9 cellular contexts compared by ENCODE assay signal in genomic region chr14:54435500-54435981, GRCh38. TPM values are rescaled to one million over a fixed set of nuclear protein-coding genes. Genes with fewer than 3 reads are reported as not detected.
DNase-seq lines count a peak whose midpoint lies in the region; ATAC-seq, FAIRE-seq and TF ChIP-seq lines count a peak whose summit lies in the region.
"Had no signal": no experiment of that assay in that cellular context is flagged by ENCODE, and none has a peak within 500 bp of the region (broad histone marks: within the 10 kb centered on the region; RNA-seq: fewer than 3 reads in every experiment).

No MANE protein-coding gene starts in this region.

- DNase-seq in A172 (ENCODE audit: low spot score) (peak; percentile 43), HTR-8/SVneo (ENCODE audit: insufficient read length, low spot score) (peak; percentile 53), brain microvascular endothelial cell (peak; percentile 53), middle frontal gyrus (ENCODE audit: extremely low spot score, low spot score) (no peak), GM20000 (ENCODE audit: low spot score) (no peak), sciatic nerve (ENCODE audit: low spot score) (no peak), DMS53 treated with DMSO at 0.1 percent for 48 hours (lab: John Stamatoyannopoulos, UW; ENCODE audit: unreplicated experiment) (no peak)
- DNase-seq: left cardiac atrium had no signal

- H3K27me3 ChIP-seq in brain microvascular endothelial cell (replicated peaks): no peaks in the 10 kb centered on the region

- in situ Hi-C loops in brain microvascular endothelial cell (cut with HindIII; ENCODE audit: low pct_ligation_motif_present, low sequenced_read_pairs): no loop called here

- peak overlapping the region; percentile 69 for H3K27ac ChIP-seq in brain microvascular endothelial cell

- peak; percentile 95 for FAIRE-seq in HTR-8/SVneo (lab: Jason Lieb, UNC)

- peak; percentile 52 for ATAC-seq in GM18519 (IDR thresholded peaks at IDR 0.05; ENCODE audit: low FRiP score, unreplicated experiment)
- ATAC-seq in sciatic nerve: no peak

- H3K36me3 ChIP-seq in brain microvascular endothelial cell (replicated peaks): peaks cover 4% of the 10 kb centered on the region

- TF ChIP-seq CTCF in brain microvascular endothelial cell (IDR thresholded peaks at IDR 0.05; ENCODE audit: low read depth, low read length, missing control alignments): no peak
- TF ChIP-seq CTCF in GM20000 (IDR thresholded peaks at IDR 0.05; ENCODE audit: extremely low read depth, missing control alignments): no peak

- H3K4me3 ChIP-seq in brain microvascular endothelial cell (ENCODE audit: low read depth, low read length): no peak overlapping the region

- intact Hi-C loops in sciatic nerve (cut with DNase I): no loop called here

RNA-seq across cellular contexts. Expression of gene CNIH1, which starts 5.6 kb away (rescaled TPM):
- total RNA-seq in A172 (2014; rRNA removed; shearing (Covaris generic)): 90.4 and 106 TPM in 2 replicates
- total RNA-seq in sciatic nerve: 73.1 TPM

RNA-seq across cellular contexts. Expression of gene CDKN3, which starts 38.7 kb away (rescaled TPM):
- 104 and 166 TPM in 2 replicates for total RNA-seq in A172 (2014; rRNA removed; shearing (Covaris generic))
- 4.1 TPM for total RNA-seq in sciatic nerve

RNA-seq across cellular contexts. Expression of gene GMFB, which starts 53.2 kb away (rescaled TPM):
- total RNA-seq in A172 (2014; rRNA removed; shearing (Covaris generic)): 63.2 and 96.4 TPM in 2 replicates
- total RNA-seq in sciatic nerve: 136 TPM

Comparison
In these comparisons a context has a peak if more than half of its experiments do, and no peak if none do; other contexts are left out.
1. DNase-seq: peak in A172 (single experiment), HTR-8/SVneo (single experiment) and brain microvascular endothelial cell (single experiment); none in middle frontal gyrus (single experiment), GM20000 (single experiment), sciatic nerve (single experiment) and DMS53 treated with DMSO at 0.1 percent for 48 hours (single experiment).
2. RNA of gene CDKN3, which starts 38.7 kb away (total RNA-seq): 104 to 166 TPM in A172; 4.1 TPM in sciatic nerve (single experiment); every median in the first group is over 10 times any median in the second.